In the genomic region with DNA sequence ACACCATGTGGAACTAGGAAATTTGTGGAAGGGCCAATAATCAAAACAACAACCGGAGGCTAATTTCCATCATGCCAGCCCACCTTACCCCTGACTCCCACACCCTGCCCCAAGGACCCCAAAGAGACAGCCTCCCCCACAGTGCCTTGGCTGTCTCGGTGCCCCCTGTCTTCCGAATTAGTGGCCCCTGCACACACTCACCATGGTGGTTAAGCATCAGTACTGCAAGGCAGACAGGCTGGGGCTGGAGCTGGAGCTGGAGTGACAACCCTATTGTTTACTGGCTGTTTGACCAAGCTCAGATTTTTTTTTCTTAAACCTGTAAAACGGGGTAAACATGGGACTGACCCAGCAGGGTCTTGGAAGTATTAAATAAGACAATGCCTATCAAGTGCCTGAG, we compare ENCODE assay signal across 18 cellular contexts.
A peak's percentile ranks its signal among the peaks of the same experiment; 100 is the strongest.
DNase-seq lines count a peak whose midpoint lies in the region; ATAC-seq, FAIRE-seq and TF ChIP-seq lines count a peak whose summit lies in the region.
"Had no signal": no experiment of that assay in that cellular context is flagged by ENCODE, and none has a peak within 500 bp of the region (broad histone marks: within the 10 kb centered on the region; RNA-seq: fewer than 3 reads in every experiment).

No MANE protein-coding gene starts in this region.

- no peak for ATAC-seq in HG03354 (IDR thresholded peaks at IDR 0.05; ENCODE audit: poor library complexity, severe bottlenecking, unreplicated experiment)
- ATAC-seq in stimulated activated memory B cell treated with anti-CD40 and anti-IgM and Interleukin-4, amounts not matched to agents 10 μg/mL and 1 μg/mL and 100 μg/mL, for 72 hours = no peak
- ATAC-seq: K562 had no signal

- no peak overlapping the region for H3K4ac ChIP-seq in H1 (replicated peaks; ENCODE audit: insufficient read length, low read depth, low read length)
- H3K4ac ChIP-seq in neuronal stem cell (ENCODE audit: low read length) = no peak overlapping the region

- H3K9ac ChIP-seq in H1 (replicated peaks in 1 of 4; ENCODE audit: extremely low read depth in 1 of 4, low read depth in 3 of 4, low read length in 3 of 4) (no peak overlapping the region), neuronal stem cell (ENCODE audit: low read depth, low read length, poor library complexity) (no peak overlapping the region)

- no peaks in the 10 kb centered on the region for H3K4me1 Mint-ChIP-seq in Caco-2 (ENCODE audit: low read depth, unreplicated experiment)
- no peaks in the 10 kb centered on the region for H3K4me1 Mint-ChIP-seq in stimulated activated memory B cell treated with anti-CD40 and anti-IgM and Interleukin-4, amounts not matched to agents 10 μg/mL and 1 μg/mL and 100 μg/mL, for 72 hours
- H3K4me1 Mint-ChIP-seq: B cell; CD4-positive, CD25-positive, alpha-beta regulatory T cell; CD8-positive, alpha-beta memory T cell had no signal

- no peak overlapping the region for H4K8ac ChIP-seq in H1 (ENCODE audit: extremely low read depth, insufficient read depth, low read length)
- no peak overlapping the region for H4K8ac ChIP-seq in neuronal stem cell (ENCODE audit: low read depth, low read length)

- peaks cover 3% of the 10 kb centered on the region for H3K27me3 ChIP-seq in Caco-2 (replicated peaks; ENCODE audit: control insufficient read depth, insufficient read depth, low read length)
- no peaks in the 10 kb centered on the region; a peak in 1 of 7 replicates for H3K27me3 ChIP-seq in H1 (replicated peaks in 1 of 4; ENCODE audit: control insufficient read depth in 3 of 4, extremely low read depth in 1 of 4, insufficient read depth in 3 of 4, low read length in 3 of 4)
- peaks cover 0 to 12% (median 2%) of the 10 kb centered on the region in 3 experiments for H3K27me3 ChIP-seq in neuronal stem cell (ENCODE audit: control insufficient read depth in 3 of 3, insufficient read depth in 3 of 3, low read depth in 1 of 3, low read length in 3 of 3)

- H3K14ac ChIP-seq in H1 (ENCODE audit: insufficient read length) (no peak overlapping the region), neuronal stem cell (ENCODE audit: low read length) (peak overlapping the region; percentile 85)

- no peak overlapping the region for H3K4me2 ChIP-seq in H1 (ENCODE audit: insufficient read depth in 1 of 2, low read depth in 2 of 2, low read length in 2 of 2)
- no peak overlapping the region for H3K4me2 ChIP-seq in neuronal stem cell (ENCODE audit: insufficient read depth, low read length, poor library complexity, severe bottlenecking)

- H3K4me1 ChIP-seq in Caco-2 (no peaks in the 10 kb centered on the region), H1 (replicated peaks in 1 of 4; ENCODE audit: control insufficient read depth in 3 of 4, insufficient read depth in 4 of 4, low read length in 3 of 4) (peaks cover 0 to under 1% (median 0%) of the 10 kb centered on the region in 4 experiments; a peak in 1 of 7 replicates), neuronal stem cell (ENCODE audit: control insufficient read depth in 2 of 2, insufficient read depth in 1 of 2, low read depth in 1 of 2, low read length in 2 of 2) (no peaks in the 10 kb centered on the region)
- H3K4me1 ChIP-seq: HAP-1 had no signal

- FAIRE-seq in HTR-8/SVneo (lab: Jason Lieb, UNC) (peak; percentile 51), H1 (lab: Jason Lieb, UNC) (no peak)
- FAIRE-seq: K562 had no signal

- H3K36me3 Mint-ChIP-seq in Caco-2 (ENCODE audit: insufficient read depth, unreplicated experiment) = no peaks in the 10 kb centered on the region
- no peaks in the 10 kb centered on the region for H3K36me3 Mint-ChIP-seq in stimulated activated memory B cell treated with anti-CD40 and anti-IgM and Interleukin-4, amounts not matched to agents 10 μg/mL and 1 μg/mL and 100 μg/mL, for 72 hours
- H3K36me3 Mint-ChIP-seq: CD4-positive, CD25-positive, alpha-beta regulatory T cell; CD8-positive, alpha-beta memory T cell had no signal

- H4K91ac ChIP-seq in H1 (replicated peaks; ENCODE audit: insufficient read length, low read length) (no peak overlapping the region), neuronal stem cell (ENCODE audit: low read depth, low read length, poor library complexity) (no peak overlapping the region)

- H3K4me3 ChIP-seq in Caco-2 (ENCODE audit: low read depth, low read length) (no peak overlapping the region), H1 (ENCODE audit: extremely low read depth in 1 of 4, insufficient read depth in 2 of 4, low read depth in 3 of 4, low read length in 4 of 4) (no peak overlapping the region), neuronal stem cell (ENCODE audit: low read length in 2 of 2) (peak overlapping the region in 1 of 2 donors; percentile 27)
- H3K4me3 ChIP-seq: HAP-1, K562 had no signal

- POLR2A ChIA-PET in Caco-2 (lab: Charles Lee) = no interaction called here
- POLR2A ChIA-PET in H1 (lab: Charles Lee; ENCODE audit: partially characterized antibody) = no interaction called here

- no peak for TF ChIP-seq POLR2A in H1 (IDR thresholded peaks at IDR 0.05; ENCODE audit: control extremely low read depth in 1 of 2, low read depth in 2 of 2, low read length in 2 of 2)

- no peaks in the 10 kb centered on the region for H3K23me2 ChIP-seq in H1 (ENCODE audit: low read depth, low read length)

- H3K18ac ChIP-seq in H1 (ENCODE audit: extremely low read depth, low read length) (no peak overlapping the region), neuronal stem cell (ENCODE audit: low read length) (no peak overlapping the region)

- intact Hi-C loops in Caco-2 (cut with micrococcal nuclease; ENCODE audit: unreplicated experiment) = no loop called here

- H3K9me3 ChIP-seq in Caco-2 = peaks cover 4% of the 10 kb centered on the region; the same call in 1 of the 2 replicates
- no peaks in the 10 kb centered on the region for H3K9me3 ChIP-seq in H1 (ENCODE audit: insufficient read depth in 2 of 2, low read depth in 1 of 2, low read length in 1 of 2)
- no peaks in the 10 kb centered on the region for H3K9me3 ChIP-seq in neuronal stem cell (replicated peaks in 1 of 2; ENCODE audit: control insufficient read depth in 2 of 2, insufficient read depth in 1 of 2, low read depth in 1 of 2, low read length in 2 of 2)
- H3K9me3 ChIP-seq: HAP-1 had no signal

- H2AFZ ChIP-seq in H1 (ENCODE audit: low read length) (no peak overlapping the region), neuronal stem cell (ENCODE audit: low read length) (no peak overlapping the region)

- no peak overlapping the region for H2AK5ac ChIP-seq in H1 (ENCODE audit: low read depth, low read length)
- no peak overlapping the region for H2AK5ac ChIP-seq in neuronal stem cell (ENCODE audit: low read depth, low read length)

- no peak overlapping the region for H3K56ac ChIP-seq in H1 (replicated peaks; ENCODE audit: insufficient read length, low read depth, low read length)

- H4K5ac ChIP-seq in H1 (ENCODE audit: insufficient read length, low read depth, low read length) = no peak overlapping the region

- CTCF ChIA-PET in Caco-2 (lab: Charles Lee) (no interaction called here), H1 (lab: Charles Lee; ENCODE audit: partially characterized antibody) (interaction anchor here (0.5 to 2.3 kb wide), 17 partner anchors 9 to 496 kb away, joined by 3 to 10 read pairs (median 3); no protein-coding TSS in a partner anchor)

- H4K20me1 ChIP-seq in H1 (replicated peaks in 1 of 2; ENCODE audit: control insufficient read depth in 1 of 2, insufficient read depth in 2 of 2, low read length in 2 of 2) = no peaks in the 10 kb centered on the region

- H3K79me2 ChIP-seq in H1 (ENCODE audit: control insufficient read depth in 1 of 2, insufficient read depth in 2 of 2, low read length in 2 of 2) = no peaks in the 10 kb centered on the region

- no peak; a peak in 1 of 4 replicates for TF ChIP-seq RAD21 in H1 (IDR thresholded peaks at IDR 0.05 in 1 of 2, conservative IDR thresholded peaks at IDR 0.05 in 1 of 2; ENCODE audit: low read depth in 2 of 2, low read length in 2 of 2)

- H3K27ac ChIP-seq in H1 (ENCODE audit: low read depth, low read length) (no peak overlapping the region), neuronal stem cell (replicated peaks; ENCODE audit: low read length) (no peak overlapping the region)

- H3K27me3 Mint-ChIP-seq in Caco-2 (ENCODE audit: insufficient read depth, unreplicated experiment) = peaks cover 40% of the 10 kb centered on the region
- H3K27me3 Mint-ChIP-seq in stimulated activated memory B cell treated with anti-CD40 and anti-IgM and Interleukin-4, amounts not matched to agents 10 μg/mL and 1 μg/mL and 100 μg/mL, for 72 hours = peaks cover 13% of the 10 kb centered on the region

- no peak for TF ChIP-seq EP300 in H1 (IDR thresholded peaks at IDR 0.05; ENCODE audit: borderline replicate concordance in 1 of 2, low read depth in 2 of 2, low read length in 2 of 2)

- H2BK5ac ChIP-seq in H1 (ENCODE audit: low read depth, low read length) (no peak overlapping the region), neuronal stem cell (ENCODE audit: low read length) (no peak overlapping the region)

- H3K79me1 ChIP-seq in H1 (ENCODE audit: low read depth, low read length) (no peaks in the 10 kb centered on the region), neuronal stem cell (ENCODE audit: low read depth, low read length) (no peaks in the 10 kb centered on the region)

- TF ChIP-seq CTCF in Caco-2 (IDR thresholded peaks at IDR 0.05; ENCODE audit: insufficient read depth in 1 of 2, low read depth in 1 of 2, low read length in 1 of 2, severe bottlenecking in 1 of 2, unreplicated experiment in 1 of 2) (peak; percentile 3 to 9), H1 (IDR thresholded peaks at IDR 0.05; ENCODE audit: control extremely low read depth in 1 of 3, insufficient read depth in 1 of 3, low read depth in 1 of 3, low read length in 3 of 3) (peak; percentile 15 to 53 (median 24))

- BruUV-seq in Caco-2 (replicated peaks; lab: Mats Ljungman, UMichigan) = no TSS peak

- 87% methylated on average over 4 of the region's 4 CpGs; no CpG with 5 or more reads in 1 of the 2 experiments for WGBS in H1 (ENCODE audit: extremely low coverage in 1 of 2, insufficient coverage in 1 of 2, insufficient read length in 1 of 2, insufficient replicate concordance in 2 of 2, low coverage in 1 of 2, low lambda C conversion rate in 2 of 2, missing lambda C conversion rate in 1 of 2), 2 experiments
- WGBS in neuronal stem cell (ENCODE audit: extremely low coverage in 2 of 2, insufficient read length in 2 of 2, insufficient replicate concordance in 1 of 2), 2 donors = no CpG with 5 or more reads among the region's 4 CpGs

- H2BK15ac ChIP-seq in H1 (ENCODE audit: low read length) = no peak overlapping the region
- H2BK15ac ChIP-seq in neuronal stem cell (ENCODE audit: low read length) = no peak overlapping the region

- no peak overlapping the region for H3K27ac Mint-ChIP-seq in Caco-2 (ENCODE audit: unreplicated experiment)
- H3K27ac Mint-ChIP-seq in stimulated activated memory B cell treated with anti-CD40 and anti-IgM and Interleukin-4, amounts not matched to agents 10 μg/mL and 1 μg/mL and 100 μg/mL, for 72 hours = no peak overlapping the region
- H3K27ac Mint-ChIP-seq: B cell; CD4-positive, CD25-positive, alpha-beta regulatory T cell; CD8-positive, alpha-beta memory T cell had no signal

- H2BK12ac ChIP-seq in H1 (ENCODE audit: low read depth, low read length) = no peak overlapping the region
- no peak overlapping the region for H2BK12ac ChIP-seq in neuronal stem cell (ENCODE audit: low read length)

- H3K23ac ChIP-seq in H1 (ENCODE audit: insufficient read length) (no peak overlapping the region), neuronal stem cell (ENCODE audit: low read depth, low read length, poor library complexity) (no peak overlapping the region)

- H2BK120ac ChIP-seq in H1 (replicated peaks; ENCODE audit: low read depth, low read length) = no peak overlapping the region
- H2BK120ac ChIP-seq in neuronal stem cell (ENCODE audit: low read depth, low read length) = no peak overlapping the region

- DNase-seq in Caco-2 = no peak
- DNase-seq in HTR-8/SVneo (ENCODE audit: insufficient read length, low spot score) = no peak
- DNase-seq in H1 (ENCODE audit: low read depth in 1 of 2, low spot score in 2 of 2) = no peak
- DNase-seq in neuronal stem cell (ENCODE audit: low spot score) = no peak
- no peak for DNase-seq in NCI-H2196 treated with DMSO at 0.1 percent for 48 hours (lab: John Stamatoyannopoulos, UW; ENCODE audit: unreplicated experiment)
- DNase-seq: C1 segment of cervical spinal cord; CD4-positive, CD25-positive, alpha-beta regulatory T cell; CD8-positive, alpha-beta memory T cell; DMS153; DMS79; GF-D8; GOT3; IMR-90 had no signal

- H3K36me3 ChIP-seq in Caco-2 (ENCODE audit: control insufficient read depth, insufficient read depth, low read length) (no peaks in the 10 kb centered on the region), H1 (ENCODE audit: control insufficient read depth in 2 of 4, insufficient read depth in 4 of 4, low read length in 3 of 4) (no peaks in the 10 kb centered on the region), neuronal stem cell (replicated peaks in 1 of 2; ENCODE audit: control insufficient read depth in 2 of 2, insufficient read depth in 2 of 2, low read length in 2 of 2) (no peaks in the 10 kb centered on the region)
- H3K36me3 ChIP-seq: HAP-1 had no signal

- H2BK20ac ChIP-seq in H1 (ENCODE audit: low read length) = no peak overlapping the region

- H3K9me3 Mint-ChIP-seq in Caco-2 (ENCODE audit: unreplicated experiment) = peaks cover 9% of the 10 kb centered on the region
- peaks cover 3% of the 10 kb centered on the region for H3K9me3 Mint-ChIP-seq in stimulated activated memory B cell treated with anti-CD40 and anti-IgM and Interleukin-4, amounts not matched to agents 10 μg/mL and 1 μg/mL and 100 μg/mL, for 72 hours

- no peak overlapping the region for H3K4me3 Mint-ChIP-seq in Caco-2 (ENCODE audit: unreplicated experiment)
- H3K4me3 Mint-ChIP-seq in stimulated activated memory B cell treated with anti-CD40 and anti-IgM and Interleukin-4, amounts not matched to agents 10 μg/mL and 1 μg/mL and 100 μg/mL, for 72 hours = no peak overlapping the region
- H3K4me3 Mint-ChIP-seq: B cell; CD4-positive, CD25-positive, alpha-beta regulatory T cell; CD8-positive, alpha-beta memory T cell had no signal
